In genomic region chr16:27326251-27326650, GRCh38 we compare ENCODE assay signal across 9 cellular contexts. TPM values are rescaled to one million over a fixed set of nuclear protein-coding genes. Genes with fewer than 3 reads are reported as not detected.
A peak's percentile ranks its signal among the peaks of the same experiment; 100 is the strongest.
DNase-seq lines count a peak whose midpoint lies in the region; ATAC-seq and TF ChIP-seq lines count a peak whose summit lies in the region.
"Had no signal": no experiment of that assay in that cellular context is flagged by ENCODE, and none has a peak within 500 bp of the region (broad histone marks: within the 10 kb centered on the region; RNA-seq: fewer than 3 reads in every experiment).

No MANE protein-coding gene starts in this region.

- H3K36me3 ChIP-seq in DOHH2 (ENCODE audit: control insufficient read depth, low read length) (peaks cover 78% of the 10 kb centered on the region), skeletal muscle satellite cell (ENCODE audit: insufficient read depth, low read length) (peaks cover 3% of the 10 kb centered on the region)

- H3K4me1 ChIP-seq in DOHH2 (ENCODE audit: control insufficient read depth, low read length), result peaks cover 43% of the 10 kb centered on the region
- H3K4me1 ChIP-seq in foreskin keratinocyte, result peaks cover 36% of the 10 kb centered on the region
- H3K4me1 ChIP-seq in skeletal muscle satellite cell (ENCODE audit: control insufficient read depth, insufficient read depth, low read length), result peaks cover 32% of the 10 kb centered on the region

- ATAC-seq in WTC11 (no peak), foreskin keratinocyte (no peak), GM21367 (IDR thresholded peaks at IDR 0.05; ENCODE audit: unreplicated experiment) (no peak), GM21576 (IDR thresholded peaks at IDR 0.05; ENCODE audit: unreplicated experiment) (no peak)

- H3K27ac ChIP-seq in DOHH2 (ENCODE audit: low read depth, low read length) (no peak overlapping the region), foreskin keratinocyte (peak overlapping the region; percentile 99)

- peak overlapping the region; percentile 98 for H3K27ac Mint-ChIP-seq in WTC11

- no peaks in the 10 kb centered on the region for H3K27me3 Mint-ChIP-seq in WTC11 (ENCODE audit: low read depth)

- no peak for DNase-seq in WTC11 (ENCODE audit: low spot score)
- no peak for DNase-seq in foreskin keratinocyte
- no peak for DNase-seq in DMS79 (lab: John Stamatoyannopoulos, UW)
- no peak for DNase-seq in UCSD-AML1 (lab: John Stamatoyannopoulos, UW; ENCODE audit: unreplicated experiment)
- DNase-seq: islet precursor cell had no signal

- H3K9me3 Mint-ChIP-seq in WTC11, result peaks cover 7% of the 10 kb centered on the region

- peaks cover 100% of the 10 kb centered on the region for H3K79me2 ChIP-seq in DOHH2 (ENCODE audit: control insufficient read depth, low read length)

- 0 out of 2 replicates have a peak, but pooled peaks cover 5% of the 10 kb centered on the region for H3K36me3 Mint-ChIP-seq in WTC11

- no peak for TF ChIP-seq CTCF in DOHH2 (IDR thresholded peaks at IDR 0.05; ENCODE audit: low read depth, low read length, poor library complexity, severe bottlenecking)
- no peak for TF ChIP-seq CTCF in WTC11 (IDR thresholded peaks at IDR 0.05)
- TF ChIP-seq CTCF in foreskin keratinocyte (conservative IDR thresholded peaks at IDR 0.05), result no peak

- CTCF ChIA-PET in WTC11 (lab: Charles Lee), result interaction anchor here (0.7 to 1.5 kb wide), 8 partner anchors 9 to 99 kb away, joined by 3 to 7 read pairs (median 4); no protein-coding TSS in a partner anchor

- H3K4me3 ChIP-seq in DOHH2 (ENCODE audit: low read length) (no peak overlapping the region), skeletal muscle satellite cell (ENCODE audit: low read length) (peak overlapping the region; percentile 53)

- no peaks in the 10 kb centered on the region for H3K27me3 ChIP-seq in DOHH2 (ENCODE audit: control insufficient read depth, low read length)
- no peaks in the 10 kb centered on the region for H3K27me3 ChIP-seq in foreskin keratinocyte
- no peaks in the 10 kb centered on the region for H3K27me3 ChIP-seq in skeletal muscle satellite cell (ENCODE audit: control insufficient read depth, insufficient read depth, low read length)

- no peaks in the 10 kb centered on the region for H3K9me2 ChIP-seq in DOHH2 (replicated peaks; ENCODE audit: control insufficient read depth, low read length)

- H3K4me1 Mint-ChIP-seq in WTC11, result peaks cover 65% of the 10 kb centered on the region

- H3K4me3 Mint-ChIP-seq in WTC11, result peak overlapping the region; percentile 25; the same call in 1 of the 2 replicates

- peaks cover 15% of the 10 kb centered on the region; the same call in 1 of the 2 replicates for H4K20me1 ChIP-seq in DOHH2 (ENCODE audit: control insufficient read depth, insufficient read depth, low read depth, low read length)

- 0 out of 2 replicates have a peak overlapping the region, but pooled peaks have one; percentile 5 for H3K4me2 ChIP-seq in DOHH2 (ENCODE audit: low read length)
- peak overlapping the region; percentile 71 for H3K4me2 ChIP-seq in skeletal muscle satellite cell (ENCODE audit: low read length)

- no peaks in the 10 kb centered on the region for H3F3A ChIP-seq in DOHH2 (ENCODE audit: control insufficient read depth, insufficient read depth)

- peak overlapping the region; percentile 63 for H3K9ac ChIP-seq in skeletal muscle satellite cell (ENCODE audit: low read depth, low read length)

- POLR2A ChIA-PET in WTC11 (lab: Charles Lee), result interaction anchor here (0.8 to 0.9 kb wide), 2 partner anchors 96 to 517 kb away, joined by 3 read pairs; no protein-coding TSS in a partner anchor

- no peaks in the 10 kb centered on the region for H3K9me3 ChIP-seq in DOHH2 (ENCODE audit: control insufficient read depth, insufficient read depth, low read length)
- no peaks in the 10 kb centered on the region for H3K9me3 ChIP-seq in skeletal muscle satellite cell (replicated peaks; ENCODE audit: low read length)

TF ChIP-seq in WTC11, 78 proteins besides CTCF, POLR2A, EP300 and RAD21 (continues in another document):
- TF ChIP-seq, protein P1, sequence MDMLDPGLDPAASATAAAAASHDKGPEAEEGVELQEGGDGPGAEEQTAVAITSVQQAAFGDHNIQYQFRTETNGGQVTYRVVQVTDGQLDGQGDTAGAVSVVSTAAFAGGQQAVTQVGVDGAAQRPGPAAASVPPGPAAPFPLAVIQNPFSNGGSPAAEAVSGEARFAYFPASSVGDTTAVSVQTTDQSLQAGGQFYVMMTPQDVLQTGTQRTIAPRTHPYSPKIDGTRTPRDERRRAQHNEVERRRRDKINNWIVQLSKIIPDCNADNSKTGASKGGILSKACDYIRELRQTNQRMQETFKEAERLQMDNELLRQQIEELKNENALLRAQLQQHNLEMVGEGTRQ (CRISPR knock-in tag; IDR thresholded peaks at IDR 0.05), result no peak
- TF ChIP-seq GABPB1 (CRISPR knock-in tag; IDR thresholded peaks at IDR 0.05) (no peak), NR1H2 (CRISPR knock-in tag; IDR thresholded peaks at IDR 0.05) (no peak), ZNF263 (CRISPR knock-in tag; IDR thresholded peaks at IDR 0.05; ENCODE audit: low read depth) (no peak), ZNF416 (CRISPR knock-in tag; IDR thresholded peaks at IDR 0.05) (no peak), ZNF396 (CRISPR knock-in tag; IDR thresholded peaks at IDR 0.05; ENCODE audit: borderline replicate concordance) (no peak), JUN (CRISPR knock-in tag; IDR thresholded peaks at IDR 0.05) (no peak)
- TF ChIP-seq, protein P2, sequence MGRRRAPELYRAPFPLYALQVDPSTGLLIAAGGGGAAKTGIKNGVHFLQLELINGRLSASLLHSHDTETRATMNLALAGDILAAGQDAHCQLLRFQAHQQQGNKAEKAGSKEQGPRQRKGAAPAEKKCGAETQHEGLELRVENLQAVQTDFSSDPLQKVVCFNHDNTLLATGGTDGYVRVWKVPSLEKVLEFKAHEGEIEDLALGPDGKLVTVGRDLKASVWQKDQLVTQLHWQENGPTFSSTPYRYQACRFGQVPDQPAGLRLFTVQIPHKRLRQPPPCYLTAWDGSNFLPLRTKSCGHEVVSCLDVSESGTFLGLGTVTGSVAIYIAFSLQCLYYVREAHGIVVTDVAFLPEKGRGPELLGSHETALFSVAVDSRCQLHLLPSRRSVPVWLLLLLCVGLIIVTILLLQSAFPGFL (CRISPR knock-in tag; IDR thresholded peaks at IDR 0.05; ENCODE audit: borderline replicate concordance), result no peak
- TF ChIP-seq, protein P3, sequence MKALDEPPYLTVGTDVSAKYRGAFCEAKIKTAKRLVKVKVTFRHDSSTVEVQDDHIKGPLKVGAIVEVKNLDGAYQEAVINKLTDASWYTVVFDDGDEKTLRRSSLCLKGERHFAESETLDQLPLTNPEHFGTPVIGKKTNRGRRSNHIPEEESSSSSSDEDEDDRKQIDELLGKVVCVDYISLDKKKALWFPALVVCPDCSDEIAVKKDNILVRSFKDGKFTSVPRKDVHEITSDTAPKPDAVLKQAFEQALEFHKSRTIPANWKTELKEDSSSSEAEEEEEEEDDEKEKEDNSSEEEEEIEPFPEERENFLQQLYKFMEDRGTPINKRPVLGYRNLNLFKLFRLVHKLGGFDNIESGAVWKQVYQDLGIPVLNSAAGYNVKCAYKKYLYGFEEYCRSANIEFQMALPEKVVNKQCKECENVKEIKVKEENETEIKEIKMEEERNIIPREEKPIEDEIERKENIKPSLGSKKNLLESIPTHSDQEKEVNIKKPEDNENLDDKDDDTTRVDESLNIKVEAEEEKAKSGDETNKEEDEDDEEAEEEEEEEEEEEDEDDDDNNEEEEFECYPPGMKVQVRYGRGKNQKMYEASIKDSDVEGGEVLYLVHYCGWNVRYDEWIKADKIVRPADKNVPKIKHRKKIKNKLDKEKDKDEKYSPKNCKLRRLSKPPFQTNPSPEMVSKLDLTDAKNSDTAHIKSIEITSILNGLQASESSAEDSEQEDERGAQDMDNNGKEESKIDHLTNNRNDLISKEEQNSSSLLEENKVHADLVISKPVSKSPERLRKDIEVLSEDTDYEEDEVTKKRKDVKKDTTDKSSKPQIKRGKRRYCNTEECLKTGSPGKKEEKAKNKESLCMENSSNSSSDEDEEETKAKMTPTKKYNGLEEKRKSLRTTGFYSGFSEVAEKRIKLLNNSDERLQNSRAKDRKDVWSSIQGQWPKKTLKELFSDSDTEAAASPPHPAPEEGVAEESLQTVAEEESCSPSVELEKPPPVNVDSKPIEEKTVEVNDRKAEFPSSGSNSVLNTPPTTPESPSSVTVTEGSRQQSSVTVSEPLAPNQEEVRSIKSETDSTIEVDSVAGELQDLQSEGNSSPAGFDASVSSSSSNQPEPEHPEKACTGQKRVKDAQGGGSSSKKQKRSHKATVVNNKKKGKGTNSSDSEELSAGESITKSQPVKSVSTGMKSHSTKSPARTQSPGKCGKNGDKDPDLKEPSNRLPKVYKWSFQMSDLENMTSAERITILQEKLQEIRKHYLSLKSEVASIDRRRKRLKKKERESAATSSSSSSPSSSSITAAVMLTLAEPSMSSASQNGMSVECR (CRISPR knock-in tag; IDR thresholded peaks at IDR 0.05; ENCODE audit: borderline replicate concordance), result no peak
- TF ChIP-seq, protein P4, sequence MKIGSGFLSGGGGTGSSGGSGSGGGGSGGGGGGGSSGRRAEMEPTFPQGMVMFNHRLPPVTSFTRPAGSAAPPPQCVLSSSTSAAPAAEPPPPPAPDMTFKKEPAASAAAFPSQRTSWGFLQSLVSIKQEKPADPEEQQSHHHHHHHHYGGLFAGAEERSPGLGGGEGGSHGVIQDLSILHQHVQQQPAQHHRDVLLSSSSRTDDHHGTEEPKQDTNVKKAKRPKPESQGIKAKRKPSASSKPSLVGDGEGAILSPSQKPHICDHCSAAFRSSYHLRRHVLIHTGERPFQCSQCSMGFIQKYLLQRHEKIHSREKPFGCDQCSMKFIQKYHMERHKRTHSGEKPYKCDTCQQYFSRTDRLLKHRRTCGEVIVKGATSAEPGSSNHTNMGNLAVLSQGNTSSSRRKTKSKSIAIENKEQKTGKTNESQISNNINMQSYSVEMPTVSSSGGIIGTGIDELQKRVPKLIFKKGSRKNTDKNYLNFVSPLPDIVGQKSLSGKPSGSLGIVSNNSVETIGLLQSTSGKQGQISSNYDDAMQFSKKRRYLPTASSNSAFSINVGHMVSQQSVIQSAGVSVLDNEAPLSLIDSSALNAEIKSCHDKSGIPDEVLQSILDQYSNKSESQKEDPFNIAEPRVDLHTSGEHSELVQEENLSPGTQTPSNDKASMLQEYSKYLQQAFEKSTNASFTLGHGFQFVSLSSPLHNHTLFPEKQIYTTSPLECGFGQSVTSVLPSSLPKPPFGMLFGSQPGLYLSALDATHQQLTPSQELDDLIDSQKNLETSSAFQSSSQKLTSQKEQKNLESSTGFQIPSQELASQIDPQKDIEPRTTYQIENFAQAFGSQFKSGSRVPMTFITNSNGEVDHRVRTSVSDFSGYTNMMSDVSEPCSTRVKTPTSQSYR (CRISPR knock-in tag; IDR thresholded peaks at IDR 0.05), result no peak

RNA-seq across cellular contexts. Expression of gene IL4R, which starts 12.5 kb away (rescaled TPM):
- 22.2 to 28.7 TPM (median 22.4 TPM) in 3 replicates for total RNA-seq in WTC11 (2021)
- total RNA-seq in foreskin keratinocyte, result 78.4 and 83.6 TPM in 2 replicates
- polyA plus RNA-seq in foreskin keratinocyte, result 50.4 and 57.1 TPM in 2 replicates
- 17.5 and 19.0 TPM in 2 replicates for total RNA-seq in skeletal muscle satellite cell (2012; rRNA removed)

RNA-seq across cellular contexts. Expression of gene NSMCE1, which starts 57.7 kb away (rescaled TPM):
- 29.4 to 44.8 TPM (median 43.8 TPM) in 3 replicates for total RNA-seq in WTC11 (2021)
- 65.4 and 68.7 TPM in 2 replicates for total RNA-seq in foreskin keratinocyte
- polyA plus RNA-seq in foreskin keratinocyte, result 88.8 and 91.5 TPM in 2 replicates
- total RNA-seq in skeletal muscle satellite cell (2012; rRNA removed), result 95.6 and 107 TPM in 2 replicates
